2 cellular contexts compared by ENCODE assay signal in genomic region chr5:134714120-134714519, GRCh38.
TF ChIP-seq lines count a peak whose summit lies in the region.

No MANE protein-coding gene starts in this region.

TF ChIP-seq in H1, 55 proteins besides CTCF, POLR2A, EP300 and RAD21:
- TF ChIP-seq ATF2 (IDR thresholded peaks at IDR 0.05; ENCODE audit: low read length), result no peak
- TF ChIP-seq POLR2AphosphoS5 (IDR thresholded peaks at IDR 0.05; ENCODE audit: low read depth, low read length), result peak; percentile 40; the same call in 1 of the 2 replicates
- TF ChIP-seq KDM4A (IDR thresholded peaks at IDR 0.05; ENCODE audit: low read depth, low read length, severe bottlenecking), result no peak
- peak; percentile 71; the same call in 1 of the 2 replicates for TF ChIP-seq TEAD4 (IDR thresholded peaks at IDR 0.05; ENCODE audit: low read depth, low read length)
- no peak for TF ChIP-seq EZH2 (IDR thresholded peaks at IDR 0.05; ENCODE audit: low read depth, low read length, severe bottlenecking)
- TF ChIP-seq, protein P1, sequence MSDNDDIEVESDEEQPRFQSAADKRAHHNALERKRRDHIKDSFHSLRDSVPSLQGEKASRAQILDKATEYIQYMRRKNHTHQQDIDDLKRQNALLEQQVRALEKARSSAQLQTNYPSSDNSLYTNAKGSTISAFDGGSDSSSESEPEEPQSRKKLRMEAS (IDR thresholded peaks at IDR 0.05), result no peak
- no peak for TF ChIP-seq CREB1 (IDR thresholded peaks at IDR 0.05)
- no peak for TF ChIP-seq BCL11A (IDR thresholded peaks at IDR 0.05; ENCODE audit: low read depth in 2 of 2, low read length in 2 of 2)
- TF ChIP-seq, protein P2, sequence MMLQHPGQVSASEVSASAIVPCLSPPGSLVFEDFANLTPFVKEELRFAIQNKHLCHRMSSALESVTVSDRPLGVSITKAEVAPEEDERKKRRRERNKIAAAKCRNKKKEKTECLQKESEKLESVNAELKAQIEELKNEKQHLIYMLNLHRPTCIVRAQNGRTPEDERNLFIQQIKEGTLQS (IDR thresholded peaks at IDR 0.05; ENCODE audit: insufficient read depth, low read depth, low read length), result no peak

TF ChIP-seq in neural cell, 6 proteins besides CTCF, POLR2A, EP300 and RAD21:
- TF ChIP-seq TAF1 (IDR thresholded peaks at IDR 0.05; ENCODE audit: low read depth), result no peak
- TF ChIP-seq EZH2 (IDR thresholded peaks at IDR 0.05; ENCODE audit: borderline replicate concordance, insufficient read depth, low read length, poor library complexity, severe bottlenecking), result no peak
- no peak for TF ChIP-seq MXI1 (conservative IDR thresholded peaks at IDR 0.05; ENCODE audit: poor library complexity, severe bottlenecking)
- TF ChIP-seq SMC3 (conservative IDR thresholded peaks at IDR 0.05; ENCODE audit: poor library complexity), result no peak
- TF ChIP-seq, protein P3, sequence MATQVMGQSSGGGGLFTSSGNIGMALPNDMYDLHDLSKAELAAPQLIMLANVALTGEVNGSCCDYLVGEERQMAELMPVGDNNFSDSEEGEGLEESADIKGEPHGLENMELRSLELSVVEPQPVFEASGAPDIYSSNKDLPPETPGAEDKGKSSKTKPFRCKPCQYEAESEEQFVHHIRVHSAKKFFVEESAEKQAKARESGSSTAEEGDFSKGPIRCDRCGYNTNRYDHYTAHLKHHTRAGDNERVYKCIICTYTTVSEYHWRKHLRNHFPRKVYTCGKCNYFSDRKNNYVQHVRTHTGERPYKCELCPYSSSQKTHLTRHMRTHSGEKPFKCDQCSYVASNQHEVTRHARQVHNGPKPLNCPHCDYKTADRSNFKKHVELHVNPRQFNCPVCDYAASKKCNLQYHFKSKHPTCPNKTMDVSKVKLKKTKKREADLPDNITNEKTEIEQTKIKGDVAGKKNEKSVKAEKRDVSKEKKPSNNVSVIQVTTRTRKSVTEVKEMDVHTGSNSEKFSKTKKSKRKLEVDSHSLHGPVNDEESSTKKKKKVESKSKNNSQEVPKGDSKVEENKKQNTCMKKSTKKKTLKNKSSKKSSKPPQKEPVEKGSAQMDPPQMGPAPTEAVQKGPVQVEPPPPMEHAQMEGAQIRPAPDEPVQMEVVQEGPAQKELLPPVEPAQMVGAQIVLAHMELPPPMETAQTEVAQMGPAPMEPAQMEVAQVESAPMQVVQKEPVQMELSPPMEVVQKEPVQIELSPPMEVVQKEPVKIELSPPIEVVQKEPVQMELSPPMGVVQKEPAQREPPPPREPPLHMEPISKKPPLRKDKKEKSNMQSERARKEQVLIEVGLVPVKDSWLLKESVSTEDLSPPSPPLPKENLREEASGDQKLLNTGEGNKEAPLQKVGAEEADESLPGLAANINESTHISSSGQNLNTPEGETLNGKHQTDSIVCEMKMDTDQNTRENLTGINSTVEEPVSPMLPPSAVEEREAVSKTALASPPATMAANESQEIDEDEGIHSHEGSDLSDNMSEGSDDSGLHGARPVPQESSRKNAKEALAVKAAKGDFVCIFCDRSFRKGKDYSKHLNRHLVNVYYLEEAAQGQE (IDR thresholded peaks at IDR 0.05; ENCODE audit: borderline replicate concordance), result no peak
- TF ChIP-seq POLR2AphosphoS5 (IDR thresholded peaks at IDR 0.05), result peak; percentile 15
TF ChIP-seq in neural cell: peak in this region for 1.
